Comparison of ENCODE assay signal across 10 cellular contexts in the genomic region with DNA sequence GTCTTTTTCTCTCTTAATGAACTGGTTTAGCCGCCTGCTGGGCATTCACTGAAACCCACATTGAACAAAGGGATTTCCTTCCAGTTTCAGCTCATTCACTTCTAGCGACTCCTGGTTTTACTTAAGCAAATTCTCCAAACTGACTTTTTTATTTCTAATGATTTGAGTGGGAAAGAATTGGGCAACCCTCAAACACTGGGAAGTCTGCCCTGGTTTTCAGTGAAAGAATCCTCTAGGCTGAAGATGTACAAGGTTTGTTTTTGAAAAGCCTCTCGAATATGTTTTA. TPM values are rescaled to one million over a fixed set of nuclear protein-coding genes. Genes with fewer than 3 reads are reported as not detected.
DNase-seq lines count a peak whose midpoint lies in the region; ATAC-seq and TF ChIP-seq lines count a peak whose summit lies in the region.
"Had no signal": no experiment of that assay in that cellular context is flagged by ENCODE, and none has a peak within 500 bp of the region (broad histone marks: within the 10 kb centered on the region; RNA-seq: fewer than 3 reads in every experiment).

No MANE protein-coding gene starts in this region.

- POLR2A ChIA-PET in activated CD4-positive, alpha-beta T cell treated with anti-CD3 and anti-CD28 coated beads for 36 hours (lab: Charles Lee): no interaction called here

- H3K9me3 Mint-ChIP-seq in activated CD4-positive, alpha-beta T cell treated with anti-CD3 and anti-CD28 coated beads for 36 hours (ENCODE audit: low read depth): no peaks in the 10 kb centered on the region
- H3K9me3 Mint-ChIP-seq: activated CD4-positive, alpha-beta T cell treated with anti-CD3 and anti-CD28 coated beads, Interleukin-2, amount 10 ng/mL, durations not matched to agents 24 days and 14 days had no signal

- H3K9ac ChIP-seq in iPS-20b (ENCODE audit: low read depth, low read length): no peak overlapping the region

- no peak overlapping the region for H3K27ac Mint-ChIP-seq in activated CD4-positive, alpha-beta T cell treated with anti-CD3 and anti-CD28 coated beads for 36 hours
- H3K27ac Mint-ChIP-seq: activated CD4-positive, alpha-beta T cell treated with anti-CD3 and anti-CD28 coated beads, Interleukin-2, amount 10 ng/mL, durations not matched to agents 24 days and 14 days had no signal

- no peak overlapping the region for H3K4me3 Mint-ChIP-seq in activated CD4-positive, alpha-beta T cell treated with anti-CD3 and anti-CD28 coated beads for 36 hours
- H3K4me3 Mint-ChIP-seq: activated CD4-positive, alpha-beta T cell treated with anti-CD3 and anti-CD28 coated beads, Interleukin-2, amount 10 ng/mL, durations not matched to agents 24 days and 14 days had no signal

- TF ChIP-seq POLR2A in breast epithelium (IDR thresholded peaks at IDR 0.05) (no peak), uterus (IDR thresholded peaks at IDR 0.05) (no peak)

- no peaks in the 10 kb centered on the region for H3K36me3 Mint-ChIP-seq in activated CD4-positive, alpha-beta T cell treated with anti-CD3 and anti-CD28 coated beads for 36 hours (ENCODE audit: low read depth)

- CTCF ChIA-PET in activated CD4-positive, alpha-beta T cell treated with anti-CD3 and anti-CD28 coated beads for 36 hours (lab: Charles Lee): interaction anchor here (0.8 to 1.3 kb wide), 2 partner anchors 22 to 51 kb away, joined by 3 read pairs; no protein-coding TSS in a partner anchor

- H3K9me3 ChIP-seq in cardiac muscle cell (ENCODE audit: low read depth) (no peaks in the 10 kb centered on the region), right atrium auricular region (no peaks in the 10 kb centered on the region), breast epithelium (no peaks in the 10 kb centered on the region), iPS-20b (ENCODE audit: insufficient read depth, low read depth, low read length) (no peaks in the 10 kb centered on the region), uterus (no peaks in the 10 kb centered on the region)

- H3K36me3 ChIP-seq in cardiac muscle cell (no peaks in the 10 kb centered on the region), right atrium auricular region (peaks cover 7% of the 10 kb centered on the region), breast epithelium (no peaks in the 10 kb centered on the region), iPS-20b (ENCODE audit: insufficient read depth, low read depth, low read length) (no peaks in the 10 kb centered on the region), uterus (no peaks in the 10 kb centered on the region)

- intact Hi-C loops in breast epithelium (cut with DNase I; ENCODE audit: low total_unique reads): no loop called here
- intact Hi-C loops in uterus (cut with DNase I; ENCODE audit: low total_unique reads): no loop called here
- intact Hi-C loops in activated CD4-positive, alpha-beta T cell treated with anti-CD3 and anti-CD28 coated beads for 36 hours (cut with DNase I, micrococcal nuclease): no loop called here

- H3K27me3 ChIP-seq in cardiac muscle cell: peaks cover 44% of the 10 kb centered on the region
- H3K27me3 ChIP-seq in right atrium auricular region: no peaks in the 10 kb centered on the region
- no peaks in the 10 kb centered on the region for H3K27me3 ChIP-seq in breast epithelium
- peaks cover 100% of the 10 kb centered on the region for H3K27me3 ChIP-seq in iPS-20b (ENCODE audit: insufficient read depth, low read length)
- no peaks in the 10 kb centered on the region for H3K27me3 ChIP-seq in uterus

- no peak for ATAC-seq in activated CD4-positive, alpha-beta T cell treated with anti-CD3 and anti-CD28 coated beads for 36 hours

- peak in 1 of 2 donors; percentile 66 for DNase-seq in cardiac muscle cell (ENCODE audit: low read depth in 1 of 2, low spot score in 1 of 2)
- DNase-seq in right atrium auricular region (ENCODE audit: low spot score): no peak
- DNase-seq in breast epithelium (ENCODE audit: low spot score in 2 of 2): no peak
- DNase-seq in uterus: peak; percentile 33 to 34
- no peak for DNase-seq in OCI-M2 (lab: John Stamatoyannopoulos, UW; ENCODE audit: unreplicated experiment)
- DNase-seq in activated CD4-positive, alpha-beta T cell treated with anti-CD3 and anti-CD28 coated beads for 36 hours: no peak
- no peak for DNase-seq in NOMO-1 treated with dmso at 0.1 percent for 144 hours (lab: John Stamatoyannopoulos, UW; ENCODE audit: unreplicated experiment)
- DNase-seq: activated CD4-positive, alpha-beta T cell treated with anti-CD3 and anti-CD28 coated beads, Interleukin-2, amount 10 ng/mL, durations not matched to agents 24 days and 14 days had no signal

- H3K4me1 Mint-ChIP-seq in activated CD4-positive, alpha-beta T cell treated with anti-CD3 and anti-CD28 coated beads for 36 hours: no peaks in the 10 kb centered on the region
- H3K4me1 Mint-ChIP-seq: activated CD4-positive, alpha-beta T cell treated with anti-CD3 and anti-CD28 coated beads, Interleukin-2, amount 10 ng/mL, durations not matched to agents 24 days and 14 days had no signal

- TF ChIP-seq CTCF in cardiac muscle cell (IDR thresholded peaks at IDR 0.05; ENCODE audit: low read depth, low read length): peak; percentile 37
- peak in 1 of 2 donors; percentile 44 for TF ChIP-seq CTCF in right atrium auricular region (IDR thresholded peaks at IDR 0.05)
- peak in 2 of 3 donors; percentile 44 to 47 for TF ChIP-seq CTCF in breast epithelium (IDR thresholded peaks at IDR 0.05)
- TF ChIP-seq CTCF in uterus (IDR thresholded peaks at IDR 0.05): peak; percentile 21 to 49 (median 41)

- H3K4me3 ChIP-seq in cardiac muscle cell (no peak overlapping the region), right atrium auricular region (no peak overlapping the region), breast epithelium (no peak overlapping the region), iPS-20b (ENCODE audit: low read length) (peak overlapping the region; percentile 24; the same call in 1 of the 2 replicates), uterus (no peak overlapping the region)

- peaks cover 16% of the 10 kb centered on the region for H3K4me1 ChIP-seq in cardiac muscle cell (ENCODE audit: low read depth)
- peaks cover 0 to 17% of the 10 kb centered on the region in 2 donors for H3K4me1 ChIP-seq in right atrium auricular region
- H3K4me1 ChIP-seq in breast epithelium: no peaks in the 10 kb centered on the region
- H3K4me1 ChIP-seq in iPS-20b (ENCODE audit: insufficient read depth, low read length): peaks cover 72% of the 10 kb centered on the region
- no peaks in the 10 kb centered on the region for H3K4me1 ChIP-seq in uterus

- no peaks in the 10 kb centered on the region for H3K27me3 Mint-ChIP-seq in activated CD4-positive, alpha-beta T cell treated with anti-CD3 and anti-CD28 coated beads for 36 hours
- H3K27me3 Mint-ChIP-seq: activated CD4-positive, alpha-beta T cell treated with anti-CD3 and anti-CD28 coated beads, Interleukin-2, amount 10 ng/mL, durations not matched to agents 24 days and 14 days had no signal

- no peak overlapping the region for H3K27ac ChIP-seq in cardiac muscle cell
- no peak overlapping the region for H3K27ac ChIP-seq in right atrium auricular region
- peak overlapping the region in 1 of 2 donors; percentile 28 for H3K27ac ChIP-seq in breast epithelium
- H3K27ac ChIP-seq in iPS-20b (ENCODE audit: low read length): no peak overlapping the region
- H3K27ac ChIP-seq in uterus: peak overlapping the region; percentile 31 to 36
- H3K27ac ChIP-seq: C4-2B had no signal

RNA-seq across cellular contexts. Expression of a gene that starts 45.5 kb away (rescaled TPM):
- total RNA-seq in cardiac muscle cell (6.8 and 9.0 TPM in 2 replicates), right atrium auricular region (1 to 10 TPM; 6.8 to 8.5 TPM), breast epithelium (10 to 100 TPM; 17.8 to 22.9 (median 21.4) TPM), uterus (10 to 100 TPM in 3 of 4 donors, 1 to 10 TPM in 1; 8.7 to 76.9 (median 29.3) TPM)
- 11.6 and 17.2 TPM in 2 replicates for polyA plus RNA-seq in cardiac muscle cell
- 10 to 100 TPM; 15.9 to 16.3 TPM for total RNA-seq in activated CD4-positive, alpha-beta T cell treated with anti-CD3 and anti-CD28 coated beads for 36 hours

Comparison
In these comparisons a context has a peak if more than half of its experiments do, and no peak if none do; other contexts are left out.
1. DNase-seq: peak in uterus (2 of 2); none in right atrium auricular region (single experiment), breast epithelium (0 of 2), OCI-M2 (single experiment), activated CD4-positive, alpha-beta T cell treated with anti-CD3 and anti-CD28 coated beads for 36 hours (single experiment) and NOMO-1 treated with dmso at 0.1 percent for 144 hours (single experiment).
2. H3K27ac ChIP-seq: peak in uterus (2 of 2); none in cardiac muscle cell (single experiment), right atrium auricular region (0 of 2) and iPS-20b (single experiment).